ENCODE assay signal across 1 cellular context in the genomic region with DNA sequence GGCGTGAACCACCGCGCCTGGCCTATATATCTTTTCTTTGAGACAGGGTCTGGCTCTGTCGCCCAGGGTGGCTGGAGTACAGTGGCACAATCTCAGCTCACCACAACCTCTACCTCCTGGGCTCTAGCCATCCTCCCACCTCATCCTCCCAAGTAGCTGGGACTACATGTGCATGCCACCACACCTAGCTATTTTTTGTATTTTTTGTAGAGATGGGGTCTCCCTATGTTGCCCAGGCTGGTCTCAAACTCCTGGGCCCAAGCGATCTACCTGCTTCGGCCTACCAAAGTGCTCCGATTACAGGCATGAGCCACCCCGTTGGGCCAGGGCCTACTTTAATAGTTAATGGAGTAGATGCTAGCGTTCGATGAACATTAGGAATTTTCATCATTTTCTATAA.
TF ChIP-seq lines count a peak whose summit lies in the region.

No MANE protein-coding gene starts in this region.

TF ChIP-seq in IMR-90, 13 proteins besides CTCF, POLR2A, EP300 and RAD21:
- no peak for TF ChIP-seq MAZ (IDR thresholded peaks at IDR 0.05; ENCODE audit: borderline replicate concordance, low read depth, low read length)
- TF ChIP-seq NFE2L2 (IDR thresholded peaks at IDR 0.05; ENCODE audit: low read depth, low read length), result no peak
- TF ChIP-seq BHLHE40 (IDR thresholded peaks at IDR 0.05; ENCODE audit: low read depth, low read length), result no peak
